In genomic region chr22:19855504-19856409, GRCh38 we compare ENCODE assay signal across 8 cellular contexts. TPM values are rescaled to one million over a fixed set of nuclear protein-coding genes. Genes with fewer than 3 reads are reported as not detected.
A peak's percentile ranks its signal among the peaks of the same experiment; 100 is the strongest.
DNase-seq lines count a peak whose midpoint lies in the region; ATAC-seq, FAIRE-seq and TF ChIP-seq lines count a peak whose summit lies in the region.

No MANE protein-coding gene starts in this region.

- no peak overlapping the region for H2AFZ ChIP-seq in HepG2 (ENCODE audit: low read length)

- no peak for DNase-seq in HFF-Myc (ENCODE audit: extremely low read depth, low read depth)
- DNase-seq in NCI-H1092 treated with DMSO at 0.1 percent for 48 hours (lab: John Stamatoyannopoulos, UW), result peak; percentile 82
- no peak for DNase-seq in WERI-Rb-1
- peak; percentile 57 for DNase-seq in colonic mucosa
- DNase-seq in HepG2 (ENCODE audit: low spot score), result peak; percentile 95
- DNase-seq in stimulated activated CD4-positive, alpha-beta T cell treated with anti-CD3 and anti-CD28 coated beads, TNF-alpha, amount 100 ng/mL, for 24 hours (ENCODE audit: low read depth in 3 of 3), result peak; percentile 42 to 71 (median 47)
- DNase-seq in HPDE6-E6E7 (ENCODE audit: extremely low spot score), result no peak

- H3K27me3 ChIP-seq in WERI-Rb-1 (ENCODE audit: insufficient read depth, low read depth, severe bottlenecking), result no peaks in the 10 kb centered on the region
- no peaks in the 10 kb centered on the region for H3K27me3 ChIP-seq in colonic mucosa
- H3K27me3 ChIP-seq in HepG2 (ENCODE audit: control insufficient read depth in 1 of 2, insufficient read depth in 2 of 2, low read length in 2 of 2), result no peaks in the 10 kb centered on the region; a peak in 1 of 5 replicates

- TF ChIP-seq POLR2A in HepG2 (IDR thresholded peaks at IDR 0.05; ENCODE audit: insufficient read depth in 1 of 2, low read depth in 2 of 2, low read length in 2 of 2), result peak; percentile 83

- H4K20me1 ChIP-seq in HepG2 (ENCODE audit: insufficient read depth, low read length), result peaks cover 9% of the 10 kb centered on the region

- BruUV-seq in HepG2 (replicated peaks; lab: Mats Ljungman, UMichigan), result no TSS peak

- ATAC-seq in HepG2, result peak; percentile 58

- POLR2A ChIA-PET in HepG2 (lab: Yijun Ruan, JAX), result interaction anchor here (0.8 to 3.2 kb wide), 17 partner anchors 9 to 124 kb away, joined by 3 to 18 read pairs (median 5); partner anchors contain the start of genes COMT and TXNRD2

- H3K4me3 ChIP-seq in GM12875 (ENCODE audit: low read depth, low read length) (peak overlapping the region; percentile 95), HFF-Myc (replicated peaks; ENCODE audit: low read depth, low read length) (peak overlapping the region; percentile 96), WERI-Rb-1 (ENCODE audit: low read depth, low read length) (peak overlapping the region; percentile 88), colonic mucosa (peak overlapping the region; percentile 99), HepG2 (replicated peaks in 1 of 3; ENCODE audit: insufficient read depth in 1 of 3, low read depth in 2 of 3, low read length in 3 of 3) (peak overlapping the region; percentile 66 to 96 (median 94); a peak in 5 of 6 replicates)

- TF ChIP-seq EP300 in HepG2 (IDR thresholded peaks at IDR 0.05; ENCODE audit: low read depth in 2 of 2, low read length in 2 of 2) (peak in 1 of 2 experiments; percentile 69; a peak in 1 of 4 replicates), HepG2 (CRISPR knock-in tag; IDR thresholded peaks at IDR 0.05; ENCODE audit: borderline replicate concordance) (no peak)

- peak overlapping the region; percentile 98 for H3K4me2 ChIP-seq in HepG2 (ENCODE audit: low read depth, low read length)

- TF ChIP-seq CTCF in GM12875 (IDR thresholded peaks at IDR 0.05; ENCODE audit: borderline replicate concordance, insufficient read depth, low read depth, low read length) (no peak), HFF-Myc (IDR thresholded peaks at IDR 0.05; ENCODE audit: low read depth, low read length, missing control alignments) (no peak), WERI-Rb-1 (IDR thresholded peaks at IDR 0.05; ENCODE audit: low read depth, low read length) (0 out of 2 replicates have a peak, but pooled peaks have one; percentile 0), colonic mucosa (IDR thresholded peaks at IDR 0.05) (no peak), HepG2 (CRISPR knock-in tag; IDR thresholded peaks at IDR 0.05) (peak; percentile 27; the same call in 1 of the 2 replicates)

- H3K9me3 ChIP-seq in WERI-Rb-1 (ENCODE audit: severe bottlenecking) (no peaks in the 10 kb centered on the region), colonic mucosa (no peaks in the 10 kb centered on the region), HepG2 (ENCODE audit: low read length) (no peaks in the 10 kb centered on the region)

- H3K4me1 ChIP-seq in colonic mucosa, result peaks cover 16% of the 10 kb centered on the region
- H3K4me1 ChIP-seq in HepG2 (ENCODE audit: insufficient read depth, low read length), result peaks cover 37% of the 10 kb centered on the region

- peak overlapping the region; percentile 94 for H3K27ac ChIP-seq in WERI-Rb-1
- H3K27ac ChIP-seq in colonic mucosa, result peak overlapping the region; percentile 92
- H3K27ac ChIP-seq in HepG2 (ENCODE audit: extremely low read length, insufficient read depth, low read length), result peak overlapping the region; percentile 99

- intact Hi-C loops in colonic mucosa (cut with DNase I), result no loop called here
- intact Hi-C loops in HepG2 (cut with micrococcal nuclease; ENCODE audit: unreplicated experiment), result no loop called here

- in situ Hi-C loops in HepG2 (cut with HindIII; ENCODE audit: extremely low pct_ligation_motif_present, low pct_unique_long_range_greater_than_20kb), result no loop called here

- 8% methylated on average over 6 of the region's 24 CpGs for WGBS in HepG2 (ENCODE audit: low lambda C conversion rate)

- CTCF ChIA-PET in HepG2 (lab: Yijun Ruan, JAX; ENCODE audit: low intra/inter-chr PET ratio, low total read pairs), result no interaction called here

- H3K36me3 ChIP-seq in WERI-Rb-1 (peaks cover 26% of the 10 kb centered on the region), colonic mucosa (no peaks in the 10 kb centered on the region), HepG2 (replicated peaks in 1 of 2; ENCODE audit: control insufficient read depth in 1 of 2, insufficient read depth in 2 of 2, low read length in 2 of 2) (peaks cover 6 to 19% of the 10 kb centered on the region in 2 experiments; a peak in 4 of 5 replicates)

- peaks cover 41% of the 10 kb centered on the region for H3K79me2 ChIP-seq in HepG2 (ENCODE audit: insufficient read depth, low read length)

- H3K9ac ChIP-seq in colonic mucosa (ENCODE audit: low read depth in 2 of 2, low read length in 2 of 2) (peak overlapping the region; percentile 81 to 89), HepG2 (ENCODE audit: insufficient read depth, low read depth, low read length) (peak overlapping the region; percentile 95)

- TF ChIP-seq RAD21 in HepG2 (CRISPR knock-in tag; IDR thresholded peaks at IDR 0.05), result no peak

- FAIRE-seq in HepG2 (lab: Jason Lieb, UNC), result peak; percentile 83

TF ChIP-seq in HepG2, 621 proteins besides CTCF, POLR2A, EP300 and RAD21 (continues in another document):
- TF ChIP-seq ETS1 (CRISPR knock-in tag; IDR thresholded peaks at IDR 0.05) (no peak; the same call in 1 of the 2 replicates), ZNF331 (CRISPR knock-in tag; IDR thresholded peaks at IDR 0.05) (peak; percentile 64; the same call in 1 of the 2 replicates), ARNT (IDR thresholded peaks at IDR 0.05) (no peak), ZNF564 (CRISPR knock-in tag; IDR thresholded peaks at IDR 0.05) (no peak; the same call in 1 of the 2 replicates), ZNF333 (CRISPR knock-in tag; IDR thresholded peaks at IDR 0.05; ENCODE audit: borderline replicate concordance) (no peak), SP5 (CRISPR knock-in tag; IDR thresholded peaks at IDR 0.05; ENCODE audit: borderline replicate concordance, low read depth) (peak; percentile 80)

RNA-seq across cellular contexts. Expression of gene GNB1L, which starts 1.1 kb away (rescaled TPM):
- 10 to 100 TPM in 1 of 2 donors, 1 to 10 TPM in 1; 4.4 to 10.2 TPM for total RNA-seq in colonic mucosa
- 7.4 and 7.7 TPM in 2 replicates for total RNA-seq in HepG2 (2016; rRNA removed; fragmentation: Illumina TruSeq; extraction: Trizol)
- 2.1 and 3.2 TPM in 2 replicates for total RNA-seq in HepG2 (2016; cell fraction: cytosol; rRNA removed; fragmentation: Illumina TruSeq; extraction: Trizol; ENCODE audit: low read depth)
- total RNA-seq in HepG2 (2016; cell fraction: insoluble cytoplasmic fraction; rRNA removed; fragmentation: Illumina TruSeq; extraction: Trizol), result 7.8 and 8.7 TPM in 2 replicates
- total RNA-seq in HepG2 (2016; cell fraction: membrane; rRNA removed; fragmentation: Illumina TruSeq; extraction: Trizol), result 4.1 and 4.4 TPM in 2 replicates
- 4.8 and 5.3 TPM in 2 replicates for total RNA-seq in HepG2 (2016; cell fraction: nucleus; rRNA removed; fragmentation: Illumina TruSeq; extraction: Trizol)
- polyA plus RNA-seq in HepG2 (2011; rRNA removed), result 2.1 and 2.5 TPM in 2 replicates
- 1.7 and 3.9 TPM in 2 replicates for polyA plus RNA-seq in HepG2 (2011; cell fraction: cytosol; rRNA removed)
- 4.7 and 6.8 TPM in 2 replicates for polyA plus RNA-seq in HepG2 (2011; cell fraction: nucleus; rRNA removed)
- 2.4 and 4.1 TPM in 2 replicates for polyA plus RNA-seq in HepG2 (2012)
- polyA plus RNA-seq in HepG2 (2016; cell fraction: cytosol; fragmentation: Illumina TruSeq; extraction: Trizol; ENCODE audit: low read depth), result 1.7 and 2.3 TPM in 2 replicates
- polyA plus RNA-seq in HepG2 (2016; cell fraction: insoluble cytoplasmic fraction; fragmentation: Illumina TruSeq; extraction: Trizol; ENCODE audit: low read depth), result 5.9 and 6.5 TPM in 2 replicates
- polyA plus RNA-seq in HepG2 (2016; cell fraction: membrane; fragmentation: Illumina TruSeq; extraction: Trizol; ENCODE audit: low read depth), result 2.8 and 3.1 TPM in 2 replicates
- 4.2 and 7.0 TPM in 2 replicates for polyA plus RNA-seq in HepG2 (2016; cell fraction: nucleus; fragmentation: Illumina TruSeq; extraction: Trizol; ENCODE audit: insufficient read depth, low read depth)
- 2.4 and 4.9 TPM in 2 replicates for polyA minus RNA-seq in HepG2 (2011; rRNA and poly(A)+ RNA removed; ENCODE audit: low replicate concordance)
- polyA minus RNA-seq in HepG2 (2011; cell fraction: cytosol; rRNA and poly(A)+ RNA removed), result 1.7 and 2.4 TPM in 2 replicates
- 0.75 and 1.8 TPM in 2 replicates for polyA minus RNA-seq in HepG2 (2011; cell fraction: nucleus; rRNA and poly(A)+ RNA removed)

RNA-seq across cellular contexts. Expression of gene RTL10, which starts 1.1 kb away (rescaled TPM):
- total RNA-seq in colonic mucosa, result 10 to 100 TPM in 1 of 2 donors, 1 to 10 TPM in 1; 9.7 to 14.1 TPM
- total RNA-seq in HepG2 (2016; rRNA removed; fragmentation: Illumina TruSeq; extraction: Trizol), result 14.1 and 17.6 TPM in 2 replicates
- 2.4 and 2.6 TPM in 2 replicates for total RNA-seq in HepG2 (2016; cell fraction: cytosol; rRNA removed; fragmentation: Illumina TruSeq; extraction: Trizol; ENCODE audit: low read depth)
- total RNA-seq in HepG2 (2016; cell fraction: insoluble cytoplasmic fraction; rRNA removed; fragmentation: Illumina TruSeq; extraction: Trizol), result 10.3 and 13.8 TPM in 2 replicates
- total RNA-seq in HepG2 (2016; cell fraction: membrane; rRNA removed; fragmentation: Illumina TruSeq; extraction: Trizol), result 6.4 and 6.7 TPM in 2 replicates
- 15.1 and 15.3 TPM in 2 replicates for total RNA-seq in HepG2 (2016; cell fraction: nucleus; rRNA removed; fragmentation: Illumina TruSeq; extraction: Trizol)
- 15.8 and 18.2 TPM in 2 replicates for polyA plus RNA-seq in HepG2 (2011; rRNA removed)
- 8.3 and 9.5 TPM in 2 replicates for polyA plus RNA-seq in HepG2 (2011; cell fraction: cytosol; rRNA removed)
- 47.3 and 53.1 TPM in 2 replicates for polyA plus RNA-seq in HepG2 (2011; cell fraction: nucleus; rRNA removed)
- polyA plus RNA-seq in HepG2 (2012), result 11.3 and 11.9 TPM in 2 replicates
- polyA plus RNA-seq in HepG2 (2016; cell fraction: cytosol; fragmentation: Illumina TruSeq; extraction: Trizol; ENCODE audit: low read depth), result 1.3 and 1.5 TPM in 2 replicates
- 8.2 and 12.3 TPM in 2 replicates for polyA plus RNA-seq in HepG2 (2016; cell fraction: insoluble cytoplasmic fraction; fragmentation: Illumina TruSeq; extraction: Trizol; ENCODE audit: low read depth)
- polyA plus RNA-seq in HepG2 (2016; cell fraction: membrane; fragmentation: Illumina TruSeq; extraction: Trizol; ENCODE audit: low read depth), result 2.5 and 3.1 TPM in 2 replicates
- polyA plus RNA-seq in HepG2 (2016; cell fraction: nucleus; fragmentation: Illumina TruSeq; extraction: Trizol; ENCODE audit: insufficient read depth, low read depth), result 23.5 and 25.4 TPM in 2 replicates
- 46.0 and 112 TPM in 2 replicates for polyA minus RNA-seq in HepG2 (2011; rRNA and poly(A)+ RNA removed; ENCODE audit: low replicate concordance)
- polyA minus RNA-seq in HepG2 (2011; cell fraction: cytosol; rRNA and poly(A)+ RNA removed), result 8.4 and 10.0 TPM in 2 replicates
- 21.9 and 23.7 TPM in 2 replicates for polyA minus RNA-seq in HepG2 (2011; cell fraction: nucleus; rRNA and poly(A)+ RNA removed)

Comparison
In these comparisons a context has a peak if more than half of its experiments do, and no peak if none do; other contexts are left out.
1. CTCF ChIP-seq: peak in WERI-Rb-1 (single experiment) and HepG2 (single experiment); none in GM12875 (single experiment), HFF-Myc (single experiment) and colonic mucosa (single experiment).
2. DNase-seq: peak in NCI-H1092 treated with DMSO at 0.1 percent for 48 hours (single experiment), colonic mucosa (single experiment), HepG2 (single experiment) and stimulated activated CD4-positive, alpha-beta T cell treated with anti-CD3 and anti-CD28 coated beads, TNF-alpha, amount 100 ng/mL, for 24 hours (3 of 3); none in HFF-Myc (single experiment), WERI-Rb-1 (single experiment) and HPDE6-E6E7 (single experiment).
3. Peak in every context shown above with its lines, with median percentiles within 50 percentile points of each other: H3K4me3 ChIP-seq and H3K27ac ChIP-seq.